In the genomic region with DNA sequence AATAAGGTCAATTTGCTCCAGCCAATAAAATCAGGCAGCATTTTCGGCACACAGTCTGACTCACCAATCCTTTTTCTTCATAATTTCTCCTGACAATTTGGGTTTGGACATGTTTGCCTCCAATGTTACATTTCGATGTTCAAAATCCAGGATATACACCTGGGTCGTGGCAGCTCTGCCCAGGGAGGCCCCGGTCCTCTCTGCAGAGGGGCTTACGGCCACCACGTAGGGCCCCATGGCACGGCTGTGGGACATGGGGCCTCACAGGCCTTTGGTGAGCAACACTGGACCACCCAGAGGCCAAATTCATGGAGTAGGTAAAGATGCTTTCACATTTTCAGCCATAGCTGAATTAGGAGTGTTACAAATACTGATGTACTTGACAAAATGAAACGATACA, we compare ENCODE assay signal across 2 cellular contexts.
TF ChIP-seq lines count a peak whose summit lies in the region.

No MANE protein-coding gene starts in this region.

TF ChIP-seq in WTC11, 78 proteins besides CTCF, POLR2A, EP300 and RAD21 (continues in another document):
- TF ChIP-seq USF1 (CRISPR knock-in tag; IDR thresholded peaks at IDR 0.05) (no peak), TCF7 (CRISPR knock-in tag; IDR thresholded peaks at IDR 0.05; ENCODE audit: low read depth) (no peak), SMAD4 (CRISPR knock-in tag; IDR thresholded peaks at IDR 0.05) (no peak), ZNF219 (CRISPR knock-in tag; IDR thresholded peaks at IDR 0.05; ENCODE audit: borderline replicate concordance) (no peak), AFF4 (CRISPR knock-in tag; IDR thresholded peaks at IDR 0.05; ENCODE audit: borderline replicate concordance) (no peak), MLX (CRISPR knock-in tag; IDR thresholded peaks at IDR 0.05) (no peak), FOXJ3 (CRISPR knock-in tag; IDR thresholded peaks at IDR 0.05; ENCODE audit: borderline replicate concordance) (no peak), HMGA2 (CRISPR knock-in tag; IDR thresholded peaks at IDR 0.05) (no peak), ZNF396 (CRISPR knock-in tag; IDR thresholded peaks at IDR 0.05; ENCODE audit: borderline replicate concordance) (no peak), PREB (CRISPR knock-in tag; IDR thresholded peaks at IDR 0.05; ENCODE audit: borderline replicate concordance) (no peak), SOX15 (CRISPR knock-in tag; IDR thresholded peaks at IDR 0.05) (no peak), NFATC4 (CRISPR knock-in tag; IDR thresholded peaks at IDR 0.05) (no peak), MXD4 (CRISPR knock-in tag; IDR thresholded peaks at IDR 0.05; ENCODE audit: borderline replicate concordance) (no peak), ARID4B (CRISPR knock-in tag; IDR thresholded peaks at IDR 0.05; ENCODE audit: borderline replicate concordance) (no peak)

TF ChIP-seq in GM12891, 5 proteins besides CTCF, POLR2A, EP300 and RAD21:
- TF ChIP-seq POU2F2 (IDR thresholded peaks at IDR 0.05; ENCODE audit: low read depth, low read length) (no peak), SPI1 (IDR thresholded peaks at IDR 0.05; ENCODE audit: low read depth, low read length) (no peak), POLR2AphosphoS5 (IDR thresholded peaks at IDR 0.05; ENCODE audit: low read depth, low read length) (no peak), PAX5 (IDR thresholded peaks at IDR 0.05; ENCODE audit: insufficient read depth, low read length, severe bottlenecking) (no peak), TAF1 (IDR thresholded peaks at IDR 0.05; ENCODE audit: low read depth, low read length) (no peak)
